23 cellular contexts compared by ENCODE assay signal in genomic region chrX:79477691-79478090, GRCh38.
DNase-seq lines count a peak whose midpoint lies in the region; ATAC-seq and TF ChIP-seq lines count a peak whose summit lies in the region.
"Had no signal": no experiment of that assay in that cellular context is flagged by ENCODE, and none has a peak within 500 bp of the region (broad histone marks: within the 10 kb centered on the region; RNA-seq: fewer than 3 reads in every experiment).

No MANE protein-coding gene starts in this region.

- H3K9ac ChIP-seq in PC-3 (ENCODE audit: low read length): no peak overlapping the region

- ATAC-seq in PC-3 (no peak; the same call in 1 of the 2 replicates), foreskin keratinocyte (no peak), aorta (ENCODE audit: low FRiP score) (no peak)
- ATAC-seq: activated CD8-positive, alpha-beta T cell treated with anti-CD3 and anti-CD28 coated beads, Interleukin-2, amount 10 ng/mL, durations not matched to agents 7 days and 5 days had no signal

- H2AFZ ChIP-seq in PC-3 (ENCODE audit: low read length): no peak overlapping the region

- POLR2A ChIA-PET in PC-3 (lab: Charles Lee; ENCODE audit: unreplicated experiment): no interaction called here

- WGBS in aorta, 2 donors: 28 to 33% methylated on average over 3 of the region's 3 CpGs

- H3K9me3 ChIP-seq in PC-3 (ENCODE audit: low read length) (no peaks in the 10 kb centered on the region), aorta (ENCODE audit: control insufficient read depth, low read length) (no peaks in the 10 kb centered on the region)
- H3K9me3 ChIP-seq: left ventricle myocardium inferior, SJSA1, thoracic aorta, vagina had no signal

- no peak overlapping the region for H3K4me2 ChIP-seq in PC-3 (ENCODE audit: low read length)

- intact Hi-C loops in PC-3 (cut with micrococcal nuclease): loop anchor here (5.0 to 10.0 kb wide), 2 partner anchors 770 to 807 kb away; no protein-coding TSS in a partner anchor
- intact Hi-C loops in aorta (cut with DNase I): no loop called here

- H4K20me1 ChIP-seq in PC-3 (ENCODE audit: low read length): no peaks in the 10 kb centered on the region

- TF ChIP-seq CTCF in PC-3 (conservative IDR thresholded peaks at IDR 0.05; ENCODE audit: low read depth, low read length) (peak; percentile 31; the same call in 1 of the 2 replicates), foreskin keratinocyte (conservative IDR thresholded peaks at IDR 0.05) (no peak), foreskin fibroblast (IDR thresholded peaks at IDR 0.05; ENCODE audit: low read depth, low read length) (no peak)

- H3K36me3 ChIP-seq in PC-3 (ENCODE audit: low read depth, low read length) (no peaks in the 10 kb centered on the region), aorta (ENCODE audit: control insufficient read depth in 1 of 2, insufficient read depth in 2 of 2, low read length in 1 of 2) (no peaks in the 10 kb centered on the region)
- H3K36me3 ChIP-seq: left ventricle myocardium inferior, SJSA1, thoracic aorta, vagina had no signal

- H3K4me3 ChIP-seq in PC-3 (ENCODE audit: low read length): no peak overlapping the region
- H3K4me3 ChIP-seq in foreskin fibroblast (ENCODE audit: low read depth in 1 of 2, low read length in 2 of 2): no peak overlapping the region
- no peak overlapping the region for H3K4me3 ChIP-seq in aorta (ENCODE audit: low read length in 2 of 2)
- H3K4me3 ChIP-seq: left ventricle myocardium inferior, SJSA1, thoracic aorta, vagina had no signal

- no peaks in the 10 kb centered on the region for H3K4me1 ChIP-seq in PC-3 (ENCODE audit: insufficient read depth, low read length)
- no peaks in the 10 kb centered on the region for H3K4me1 ChIP-seq in foreskin keratinocyte
- H3K4me1 ChIP-seq in aorta (ENCODE audit: control insufficient read depth in 1 of 2, insufficient read depth in 2 of 2, low read length in 2 of 2): no peaks in the 10 kb centered on the region
- H3K4me1 ChIP-seq: left ventricle myocardium inferior, SJSA1, vagina had no signal

- H3K27me3 ChIP-seq in PC-3 (ENCODE audit: low read length) (no peaks in the 10 kb centered on the region), foreskin keratinocyte (no peaks in the 10 kb centered on the region), aorta (ENCODE audit: control insufficient read depth in 1 of 2, insufficient read depth in 2 of 2, low read length in 1 of 2) (no peaks in the 10 kb centered on the region)
- H3K27me3 ChIP-seq: SJSA1, vagina had no signal

- H3K27ac ChIP-seq in PC-3 (ENCODE audit: low read length) (no peak overlapping the region), foreskin keratinocyte (no peak overlapping the region), aorta (ENCODE audit: low read depth in 1 of 2, low read length in 2 of 2) (no peak overlapping the region)
- H3K27ac ChIP-seq: epithelial cell of prostate, left ventricle myocardium inferior, SJSA1, thoracic aorta, vagina had no signal

- DNase-seq in COLO829 (ENCODE audit: low spot score) (peak; percentile 1), PC-3 (peak; percentile 12), foreskin keratinocyte (peak; percentile 2 to 21), pons (ENCODE audit: low spot score) (peak; percentile 3), foreskin fibroblast (no peak), NCI-H774 (lab: John Stamatoyannopoulos, UW) (no peak), aorta (no peak), NK-92 (lab: John Stamatoyannopoulos, UW; ENCODE audit: unreplicated experiment) (no peak)
- DNase-seq: activated CD4-positive, alpha-beta T cell treated with anti-CD3 and anti-CD28 coated beads for 1 hour; activated CD8-positive, alpha-beta T cell treated with anti-CD3 and anti-CD28 coated beads, Interleukin-2, amount 10 ng/mL, durations not matched to agents 7 days and 5 days; activated gamma-delta T cell; activated naive CD8-positive, alpha-beta T cell treated with anti-CD3 and anti-CD28 coated beads, Interleukin-2, amount 10 ng/mL, durations not matched to agents 7 days and 5 days; activated T-cell treated with anti-CD3 and anti-CD28 coated beads for 4 hours; CD4-positive, alpha-beta T cell; effector CD4-positive, alpha-beta T cell; left ventricle myocardium inferior; NCI-H1048; NCI-H1694 treated with DMSO at 0.1 percent for 48 hours; stimulated activated naive CD4-positive, alpha-beta T cell treated with Interleukin-2 at 50 U/mL for 16 hours had no signal

- H3K9me2 ChIP-seq in PC-3 (replicated peaks; ENCODE audit: low read length): no peaks in the 10 kb centered on the region

- CTCF ChIA-PET in PC-3 (lab: Charles Lee): no interaction called here

- H3K79me2 ChIP-seq in PC-3 (ENCODE audit: low read length): no peaks in the 10 kb centered on the region

- BruUV-seq in PC-3 (replicated peaks; lab: Mats Ljungman, UMichigan): no TSS peak

- no peaks in the 10 kb centered on the region for H3F3A ChIP-seq in PC-3 (ENCODE audit: low read length, unreplicated experiment)

Comparison
In these comparisons a context has a peak if more than half of its experiments do, and no peak if none do; other contexts are left out.
1. DNase-seq: peak in COLO829 (single experiment), PC-3 (single experiment), foreskin keratinocyte (2 of 2) and pons (single experiment); none in foreskin fibroblast (0 of 2), NCI-H774 (single experiment), aorta (0 of 2) and NK-92 (single experiment).